8 cellular contexts compared by ENCODE assay signal in the genomic region with DNA sequence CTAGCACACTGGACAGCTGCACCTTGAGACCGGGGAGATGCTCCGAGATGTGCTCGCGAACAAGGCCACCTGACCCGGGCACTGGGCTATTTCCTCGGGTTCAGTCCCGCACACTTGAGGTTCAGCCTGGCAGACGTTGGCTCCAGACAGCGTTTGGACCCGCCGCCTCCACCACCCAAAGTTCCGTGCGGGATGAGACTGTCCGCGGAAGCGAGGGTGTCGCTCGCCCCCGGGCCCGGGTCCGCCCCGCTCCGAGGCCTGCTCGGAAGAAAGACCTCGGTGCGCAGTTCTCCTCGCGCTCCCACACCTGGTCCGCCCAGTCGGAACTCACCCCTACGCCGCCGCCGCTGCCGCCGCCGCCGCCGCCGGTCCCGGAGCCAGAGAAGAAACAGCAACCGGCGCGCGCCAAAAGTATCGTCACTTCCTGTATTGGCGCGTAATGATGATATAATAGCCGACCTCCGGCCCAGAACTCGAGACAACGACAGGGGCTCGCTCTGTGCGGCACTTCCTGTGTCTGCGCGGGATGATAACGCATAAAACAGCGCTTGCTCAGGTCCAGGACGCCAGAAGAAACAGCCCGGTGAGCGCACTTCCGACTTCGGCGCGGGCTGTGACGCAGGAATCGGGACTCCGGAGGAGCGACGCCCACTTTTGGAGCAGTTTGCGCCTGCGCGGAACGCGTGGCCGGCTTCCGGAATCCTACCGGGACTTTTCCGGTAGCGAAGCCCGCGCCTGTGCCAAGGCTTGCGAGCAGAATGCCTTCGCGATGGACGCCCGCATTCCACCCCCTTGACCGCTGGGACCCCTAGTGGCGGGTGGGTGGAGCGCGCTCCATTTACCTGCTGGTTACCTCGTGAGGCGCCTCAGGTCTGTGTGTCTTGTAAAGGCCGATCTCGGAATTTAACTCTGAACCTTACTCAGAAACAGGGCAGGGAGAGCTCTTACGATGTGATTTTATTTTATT. TPM values are rescaled to one million over a fixed set of nuclear protein-coding genes. Genes with fewer than 3 reads are reported as not detected.
DNase-seq lines count a peak whose midpoint lies in the region; ATAC-seq and TF ChIP-seq lines count a peak whose summit lies in the region.
"Not testable (repeated sequence)": the region's sequence is repeated elsewhere in the genome, so short reads cannot be mapped to it uniquely, and the experiment has no call there.

A gene (minus strand): TSS at position 422 of the 967 bp plus-strand sequence. CDS start 1,519 bp downstream, outside the sequence.

- peak within 1 kb of the TSS; percentile 93 to 99 for H3K27ac ChIP-seq in prostate gland
- peak within 1 kb of the TSS; percentile 92 for H3K27ac ChIP-seq in urinary bladder (ENCODE audit: low read depth)

- not testable (repeated sequence) for H3K4me1 Mint-ChIP-seq in T-helper 1 cell treated with Interleukin-12 subunit alpha and Interleukin-12 subunit beta and Interleukin-4 antibody, amounts not matched to agents 30 μg/mL and 1 μg/mL, for 36 hours (ENCODE audit: low read depth)

- intact Hi-C loops in left cardiac atrium (cut with DNase I); prostate gland (cut with DNase I): not testable (repeated sequence)

- H3K4me1 ChIP-seq in prostate gland (replicated peaks); urinary bladder (ENCODE audit: insufficient read depth): not testable (repeated sequence)

- not testable (repeated sequence) for H3K9me3 Mint-ChIP-seq in T-helper 1 cell treated with Interleukin-12 subunit alpha and Interleukin-12 subunit beta and Interleukin-4 antibody, amounts not matched to agents 30 μg/mL and 1 μg/mL, for 36 hours

- H3K36me3 Mint-ChIP-seq in T-helper 1 cell treated with Interleukin-12 subunit alpha and Interleukin-12 subunit beta and Interleukin-4 antibody, amounts not matched to agents 30 μg/mL and 1 μg/mL, for 36 hours (ENCODE audit: low read depth): not testable (repeated sequence)

- H3K36me3 ChIP-seq in prostate gland; urinary bladder (ENCODE audit: insufficient read depth): not testable (repeated sequence)

- H3K4me3 ChIP-seq in prostate gland (peak within 1 kb of the TSS; percentile 56 to 80), urinary bladder (ENCODE audit: low read depth, low read length) (peak within 1 kb of the TSS; percentile 37)

- peak within 1 kb of the TSS; percentile 100 for H3K27ac Mint-ChIP-seq in T-helper 1 cell treated with Interleukin-12 subunit alpha and Interleukin-12 subunit beta and Interleukin-4 antibody, amounts not matched to agents 30 μg/mL and 1 μg/mL, for 36 hours

- peak; percentile 89 for ATAC-seq in HG02885 (IDR thresholded peaks at IDR 0.05; ENCODE audit: poor library complexity, unreplicated experiment)
- ATAC-seq in left cardiac atrium: peak; percentile 90 to 93

- not testable (repeated sequence) for H3K27me3 Mint-ChIP-seq in T-helper 1 cell treated with Interleukin-12 subunit alpha and Interleukin-12 subunit beta and Interleukin-4 antibody, amounts not matched to agents 30 μg/mL and 1 μg/mL, for 36 hours (ENCODE audit: low read depth)

- under 1% methylated on average over 49 of the region's 96 CpGs for WGBS in prostate gland
- under 1% methylated on average over 67 of the region's 96 CpGs for WGBS in urinary bladder

- peak; percentile 71 for DNase-seq in NCI-H1694 (lab: John Stamatoyannopoulos, UW)
- peak; percentile 87 for DNase-seq in amniotic stem cell (lab: John Stamatoyannopoulos, UW)
- DNase-seq in left cardiac atrium: peak; percentile 96
- peak; percentile 82 for DNase-seq in prostate gland (ENCODE audit: low spot score)

- H3K27me3 ChIP-seq in prostate gland (replicated peaks; ENCODE audit: insufficient read depth): not testable (repeated sequence)

- H3K4me3 Mint-ChIP-seq in T-helper 1 cell treated with Interleukin-12 subunit alpha and Interleukin-12 subunit beta and Interleukin-4 antibody, amounts not matched to agents 30 μg/mL and 1 μg/mL, for 36 hours: peak within 1 kb of the TSS; percentile 90

- TF ChIP-seq CTCF in prostate gland (IDR thresholded peaks at IDR 0.05): peak in 3 of 4 experiments; percentile 4 to 40 (median 36)

- peak; percentile 24 for TF ChIP-seq POLR2A in GM15510 (IDR thresholded peaks at IDR 0.05; ENCODE audit: borderline replicate concordance, extremely low read depth, insufficient read length)
- peak; percentile 39 for TF ChIP-seq POLR2A in prostate gland (IDR thresholded peaks at IDR 0.05)

- H3K9me3 ChIP-seq in prostate gland: not testable (repeated sequence)

RNA-seq across cellular contexts. Expression of the gene that starts here (rescaled TPM):
- total RNA-seq in left cardiac atrium: 10 to 100 TPM; 17.0 to 18.8 TPM
- total RNA-seq in prostate gland: 10 to 100 TPM; 15.0 to 31.2 TPM
- total RNA-seq in urinary bladder: 6.5 TPM
- polyA plus RNA-seq in urinary bladder: 44.5 TPM

Comparison
In these comparisons a context has a peak if more than half of its experiments do, and no peak if none do; other contexts are left out.
1. Peak in every context shown above with its lines: DNase-seq, ATAC-seq, H3K4me3 ChIP-seq and H3K27ac ChIP-seq.